8 cellular contexts compared by ENCODE assay signal in the genomic region with DNA sequence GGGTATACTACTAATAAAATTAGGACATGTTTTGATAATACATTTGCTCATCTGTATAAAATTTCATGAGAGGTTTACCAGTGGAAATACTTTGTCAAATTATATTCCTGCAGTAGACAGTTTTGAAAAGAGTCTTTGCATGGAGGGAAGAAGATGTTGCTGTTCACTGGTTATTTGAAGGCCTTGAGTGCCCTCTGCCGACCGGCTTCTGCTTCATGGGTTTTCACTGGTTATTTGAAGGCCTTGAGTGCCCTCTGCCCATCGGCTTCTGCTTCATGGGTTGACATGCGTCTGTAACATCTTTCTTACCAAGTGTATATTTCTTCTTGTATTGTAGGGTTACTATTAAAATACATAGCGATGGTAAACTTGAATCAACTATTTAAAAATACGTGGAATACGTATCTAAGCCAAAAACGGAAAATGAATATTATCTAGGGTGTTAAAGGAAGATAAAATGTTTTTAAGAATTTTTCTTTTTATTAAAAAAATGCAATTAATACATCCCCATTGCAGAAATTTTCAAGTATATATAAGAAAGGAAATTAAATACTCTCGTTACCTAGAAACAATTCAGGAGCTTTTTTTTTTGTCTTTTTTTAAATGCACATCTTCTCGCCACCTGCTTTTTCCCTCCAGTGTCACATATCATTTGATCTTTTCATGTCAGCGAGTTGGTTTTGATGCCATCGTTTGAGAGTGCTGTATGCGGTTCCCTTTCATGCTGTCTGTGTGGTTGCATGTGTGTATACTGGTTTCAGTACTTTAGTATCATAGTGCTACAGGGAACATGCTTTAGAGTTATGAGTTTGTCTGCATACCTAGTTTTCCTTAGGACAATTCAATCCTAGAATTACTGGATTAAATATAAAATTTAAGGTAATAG.
DNase-seq lines count a peak whose midpoint lies in the region; ATAC-seq lines count a peak whose summit lies in the region.

No MANE protein-coding gene starts in this region.

- peaks cover 58% of the 10 kb centered on the region for H3K36me3 Mint-ChIP-seq in central memory CD8-positive, alpha-beta T cell (ENCODE audit: insufficient read depth)

- ATAC-seq in central memory CD8-positive, alpha-beta T cell (replicated peaks; ENCODE audit: extremely low read depth, poor library complexity, severe bottlenecking), result peak; percentile 58
- peak; percentile 91 for ATAC-seq in left colon
- ATAC-seq in HG02571 (IDR thresholded peaks at IDR 0.05; ENCODE audit: unreplicated experiment), result no peak

- intact Hi-C loops in left colon (cut with DNase I, micrococcal nuclease), result loop anchor here in 1 of 2 donors (5.0 kb wide), 1 partner anchor 142 kb away; no protein-coding TSS in a partner anchor

- peaks cover 32% of the 10 kb centered on the region for H3K4me1 Mint-ChIP-seq in central memory CD8-positive, alpha-beta T cell

- no peaks in the 10 kb centered on the region for H3K27me3 Mint-ChIP-seq in central memory CD8-positive, alpha-beta T cell

- DNase-seq in D341Med (ENCODE audit: low spot score) (peak; percentile 67), H4 (ENCODE audit: low spot score) (peak; percentile 60), NCI-H1694 (lab: John Stamatoyannopoulos, UW) (peak; percentile 60), left colon (peak; percentile 51 to 88)
- peak in 3 of 4 experiments; percentile 7 to 48 (median 18) for DNase-seq in activated CD4-positive, CD25-positive, alpha-beta regulatory T cell (lab: John Stamatoyannopoulos, UW)
- peak in 1 of 2 donors; percentile 29 for DNase-seq in central memory CD8-positive, alpha-beta T cell (ENCODE audit: low spot score in 2 of 2)
- peak; percentile 50 to 56 for DNase-seq in stimulated activated CD4-positive, alpha-beta T cell treated with anti-CD3 and anti-CD28 coated beads, Interleukin-4, amount 100 ng/mL, for 48 hours (ENCODE audit: low read depth in 2 of 2)

- H3K9me3 Mint-ChIP-seq in central memory CD8-positive, alpha-beta T cell, result no peaks in the 10 kb centered on the region

- peak overlapping the region; percentile 75 for H3K27ac Mint-ChIP-seq in central memory CD8-positive, alpha-beta T cell (ENCODE audit: low read depth)

- peak overlapping the region; percentile 23 for H3K4me3 Mint-ChIP-seq in central memory CD8-positive, alpha-beta T cell
